15 cellular contexts compared by ENCODE assay signal in genomic region chr11:398826-399225, GRCh38. TPM values are rescaled to one million over a fixed set of nuclear protein-coding genes. Genes with fewer than 3 reads are reported as not detected.
DNase-seq lines count a peak whose midpoint lies in the region; ATAC-seq and TF ChIP-seq lines count a peak whose summit lies in the region.
"Had no signal": no experiment of that assay in that cellular context is flagged by ENCODE, and none has a peak within 500 bp of the region (broad histone marks: within the 10 kb centered on the region; RNA-seq: fewer than 3 reads in every experiment).

No MANE protein-coding gene starts in this region.

- peaks cover 6% of the 10 kb centered on the region for H3K27me3 Mint-ChIP-seq in activated naive CD4-positive, alpha-beta T cell treated with anti-CD3 and anti-CD28 coated beads, Interleukin-2, amount 10 ng/mL, durations not matched to agents 7 days and 5 days
- H3K27me3 Mint-ChIP-seq: stimulated activated naive CD8-positive, alpha-beta T cell treated with anti-CD3 and anti-CD28 coated beads, Interleukin-15, amount 100 ng/mL, for 72 hours had no signal

- H3K9ac ChIP-seq in colonic mucosa (ENCODE audit: low read depth in 2 of 2, low read length in 2 of 2) = no peak overlapping the region

- CTCF ChIA-PET in activated naive CD4-positive, alpha-beta T cell treated with anti-CD3 and anti-CD28 coated beads, Interleukin-2, amount 10 ng/mL, durations not matched to agents 7 days and 5 days (lab: Charles Lee) = no interaction called here

- intact Hi-C loops in esophagus squamous epithelium (cut with DNase I) = no loop called here
- intact Hi-C loops in colonic mucosa (cut with DNase I) = no loop called here

- no peaks in the 10 kb centered on the region for H3K9me3 ChIP-seq in esophagus squamous epithelium
- no peaks in the 10 kb centered on the region for H3K9me3 ChIP-seq in colonic mucosa
- H3K9me3 ChIP-seq: psoas muscle, SJSA1, spleen had no signal

- H3K27ac Mint-ChIP-seq in activated naive CD4-positive, alpha-beta T cell treated with anti-CD3 and anti-CD28 coated beads, Interleukin-2, amount 10 ng/mL, durations not matched to agents 7 days and 5 days = peak overlapping the region; percentile 77
- H3K27ac Mint-ChIP-seq in stimulated activated effector memory CD8-positive, alpha-beta T cell treated with anti-CD3 and anti-CD28 coated beads, Interleukin-12 subunit alpha, Interleukin-12 subunit beta, amount 100 ng/mL, for 72 hours = peak overlapping the region; percentile 81

- no peaks in the 10 kb centered on the region for H3K4me1 Mint-ChIP-seq in activated naive CD4-positive, alpha-beta T cell treated with anti-CD3 and anti-CD28 coated beads, Interleukin-2, amount 10 ng/mL, durations not matched to agents 7 days and 5 days
- peaks cover 17% of the 10 kb centered on the region for H3K4me1 Mint-ChIP-seq in stimulated activated effector memory CD8-positive, alpha-beta T cell treated with anti-CD3 and anti-CD28 coated beads, Interleukin-12 subunit alpha, Interleukin-12 subunit beta, amount 100 ng/mL, for 72 hours

- H3K4me3 Mint-ChIP-seq in activated naive CD4-positive, alpha-beta T cell treated with anti-CD3 and anti-CD28 coated beads, Interleukin-2, amount 10 ng/mL, durations not matched to agents 7 days and 5 days = no peak overlapping the region
- no peak overlapping the region for H3K4me3 Mint-ChIP-seq in stimulated activated effector memory CD8-positive, alpha-beta T cell treated with anti-CD3 and anti-CD28 coated beads, Interleukin-12 subunit alpha, Interleukin-12 subunit beta, amount 100 ng/mL, for 72 hours

- in situ Hi-C loops in KBM-7 (cut with MboI; ENCODE audit: low pct_unique_long_range_greater_than_20kb, low sequenced_read_pairs) = no loop called here

- peak; percentile 31 for ATAC-seq in stimulated activated effector memory CD8-positive, alpha-beta T cell treated with anti-CD3 and anti-CD28 coated beads, Interleukin-12 subunit alpha, Interleukin-12 subunit beta, amount 100 ng/mL, for 72 hours
- ATAC-seq: psoas muscle; stimulated activated naive CD8-positive, alpha-beta T cell treated with anti-CD3 and anti-CD28 coated beads, Interleukin-15, amount 100 ng/mL, for 72 hours had no signal

- H3K27me3 ChIP-seq in esophagus squamous epithelium (peaks cover 0 to 27% (median 4%) of the 10 kb centered on the region in 4 donors), colonic mucosa (no peaks in the 10 kb centered on the region)

- TF ChIP-seq CTCF in cardiac fibroblast (IDR thresholded peaks at IDR 0.05; ENCODE audit: low read depth, low read length) (no peak), esophagus squamous epithelium (IDR thresholded peaks at IDR 0.05) (peak in 1 of 6 experiments; percentile 28), colonic mucosa (IDR thresholded peaks at IDR 0.05) (no peak)

- peaks cover 0 to 43% (median under 1%) of the 10 kb centered on the region in 3 donors for H3K36me3 ChIP-seq in esophagus squamous epithelium
- H3K36me3 ChIP-seq in colonic mucosa = no peaks in the 10 kb centered on the region
- H3K36me3 ChIP-seq: SJSA1, spleen had no signal

- WGBS in esophagus squamous epithelium, 2 donors = 63 to 84% methylated on average over 14 to 20 of the region's 20 CpGs

- no peak for TF ChIP-seq POLR2A in esophagus squamous epithelium (IDR thresholded peaks at IDR 0.05)

- H3K4me1 ChIP-seq in esophagus squamous epithelium = peaks cover 8 to 43% (median 14%) of the 10 kb centered on the region in 3 donors
- H3K4me1 ChIP-seq in colonic mucosa = no peaks in the 10 kb centered on the region
- H3K4me1 ChIP-seq: psoas muscle had no signal

- no peak overlapping the region for H3K4me3 ChIP-seq in cardiac fibroblast (replicated peaks in 1 of 2; ENCODE audit: low read depth in 2 of 2, low read length in 2 of 2)
- no peak overlapping the region for H3K4me3 ChIP-seq in esophagus squamous epithelium
- H3K4me3 ChIP-seq in colonic mucosa = no peak overlapping the region
- H3K4me3 ChIP-seq: dorsolateral prefrontal cortex, psoas muscle, SJSA1, spleen had no signal

- H3K27ac ChIP-seq in esophagus squamous epithelium (no peak overlapping the region), colonic mucosa (no peak overlapping the region)
- H3K27ac ChIP-seq: dorsolateral prefrontal cortex, psoas muscle, SJSA1, spleen had no signal

- H3K36me3 Mint-ChIP-seq in activated naive CD4-positive, alpha-beta T cell treated with anti-CD3 and anti-CD28 coated beads, Interleukin-2, amount 10 ng/mL, durations not matched to agents 7 days and 5 days = peaks cover 1% of the 10 kb centered on the region
- H3K36me3 Mint-ChIP-seq in stimulated activated effector memory CD8-positive, alpha-beta T cell treated with anti-CD3 and anti-CD28 coated beads, Interleukin-12 subunit alpha, Interleukin-12 subunit beta, amount 100 ng/mL, for 72 hours = peaks cover 19% of the 10 kb centered on the region

- DNase-seq in activated naive CD4-positive, alpha-beta T cell treated with anti-CD3 and anti-CD28 coated beads, Interleukin-2, amount 10 ng/mL, durations not matched to agents 7 days and 5 days = no peak
- no peak for DNase-seq in activated naive CD4-positive, alpha-beta T cell treated with Interleukin-2 at 50 U/mL for 16 hours
- DNase-seq in KBM-7 = peak; percentile 12
- DNase-seq in cardiac fibroblast (ENCODE audit: low read depth in 2 of 2) = peak; percentile 21 to 36
- no peak for DNase-seq in stimulated activated effector memory CD8-positive, alpha-beta T cell treated with anti-CD3 and anti-CD28 coated beads, Interleukin-12 subunit alpha, Interleukin-12 subunit beta, amount 100 ng/mL, for 72 hours (ENCODE audit: low spot score in 2 of 2)
- no peak for DNase-seq in esophagus squamous epithelium (lab: John Stamatoyannopoulos, UW)
- no peak for DNase-seq in NCI-H345 (lab: John Stamatoyannopoulos, UW)
- DNase-seq in colonic mucosa = no peak
- DNase-seq: dorsolateral prefrontal cortex, NCI-H1417, psoas muscle, spleen had no signal

- peaks cover 8% of the 10 kb centered on the region for H3K9me3 Mint-ChIP-seq in activated naive CD4-positive, alpha-beta T cell treated with anti-CD3 and anti-CD28 coated beads, Interleukin-2, amount 10 ng/mL, durations not matched to agents 7 days and 5 days
- no peaks in the 10 kb centered on the region for H3K9me3 Mint-ChIP-seq in stimulated activated effector memory CD8-positive, alpha-beta T cell treated with anti-CD3 and anti-CD28 coated beads, Interleukin-12 subunit alpha, Interleukin-12 subunit beta, amount 100 ng/mL, for 72 hours

RNA-seq across cellular contexts. Expression of gene PKP3, which starts 4.8 kb away (rescaled TPM):
- 1,000 to 10,000 TPM in 1 of 4 donors, 100 to 1,000 TPM in 3; 314 to 1,016 (median 520) TPM for total RNA-seq in esophagus squamous epithelium
- total RNA-seq in colonic mucosa = 100 to 1,000 TPM; 167 to 247 TPM

RNA-seq across cellular contexts. Expression of gene SIGIRR, which starts 16.0 kb away (rescaled TPM):
- total RNA-seq in esophagus squamous epithelium = 10 to 100 TPM; 15.5 to 35.1 (median 16.1) TPM
- total RNA-seq in colonic mucosa = 100 to 1,000 TPM in 1 of 2 donors, 10 to 100 TPM in 1; 91.4 to 177 TPM

RNA-seq across cellular contexts. Expression of gene B4GALNT4, which starts 29.5 kb away (rescaled TPM):
- total RNA-seq in esophagus squamous epithelium (1 to 10 TPM in 3 of 4 donors, under 1 TPM in 1; 0.97 to 7.9 (median 3.3) TPM), colonic mucosa (1 to 10 TPM; 1.6 to 2.0 TPM)
- total RNA-seq: SJSA1 had no signal

RNA-seq across cellular contexts. Expression of gene ANO9, which starts 43.0 kb away (rescaled TPM):
- total RNA-seq in esophagus squamous epithelium (10 to 100 TPM; 11.0 to 22.1 (median 16.2) TPM), colonic mucosa (100 to 1,000 TPM; 121 to 129 TPM)
- total RNA-seq: fibroblast of villous mesenchyme, SJSA1 had no signal

RNA-seq across cellular contexts. Expression of gene PTDSS2, which starts 51.3 kb away (rescaled TPM):
- total RNA-seq in esophagus squamous epithelium (10 to 100 TPM; 15.8 to 34.3 (median 22.8) TPM), colonic mucosa (10 to 100 TPM; 20.6 to 27.6 TPM)

Comparison
In these comparisons a context has a peak if more than half of its experiments do, and no peak if none do; other contexts are left out.
1. DNase-seq: peak in KBM-7 (single experiment) and cardiac fibroblast (2 of 2); none in activated naive CD4-positive, alpha-beta T cell treated with anti-CD3 and anti-CD28 coated beads, Interleukin-2, amount 10 ng/mL, durations not matched to agents 7 days and 5 days (single experiment), activated naive CD4-positive, alpha-beta T cell treated with Interleukin-2 at 50 U/mL for 16 hours (single experiment), stimulated activated effector memory CD8-positive, alpha-beta T cell treated with anti-CD3 and anti-CD28 coated beads, Interleukin-12 subunit alpha, Interleukin-12 subunit beta, amount 100 ng/mL, for 72 hours (0 of 2), esophagus squamous epithelium (single experiment), NCI-H345 (single experiment) and colonic mucosa (single experiment).